16 cellular contexts compared by ENCODE assay signal in the genomic region with DNA sequence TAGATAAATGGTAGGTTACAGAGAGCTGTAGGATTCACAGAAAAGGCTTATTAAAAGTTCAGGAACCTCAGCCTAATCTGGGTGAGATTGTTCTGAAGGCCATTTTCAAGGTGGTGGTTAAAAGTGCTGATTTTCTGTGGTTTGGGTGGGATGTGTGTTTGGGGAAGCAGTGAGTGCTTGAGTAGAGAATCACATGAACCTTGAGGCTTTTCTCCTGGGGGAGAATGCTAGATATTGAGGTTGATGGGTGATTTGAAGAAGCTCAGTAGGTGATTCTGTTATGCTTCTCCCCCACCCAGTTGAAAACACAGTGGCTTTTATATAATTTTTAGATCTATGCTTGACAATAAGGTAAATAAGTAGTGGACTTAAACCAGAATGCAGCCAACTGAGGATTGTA. TPM values are rescaled to one million over a fixed set of nuclear protein-coding genes. Genes with fewer than 3 reads are reported as not detected.
A peak's percentile ranks its signal among the peaks of the same experiment; 100 is the strongest.
DNase-seq lines count a peak whose midpoint lies in the region; ATAC-seq and TF ChIP-seq lines count a peak whose summit lies in the region.
"Had no signal": no experiment of that assay in that cellular context is flagged by ENCODE, and none has a peak within 500 bp of the region (broad histone marks: within the 10 kb centered on the region; RNA-seq: fewer than 3 reads in every experiment).

No MANE protein-coding gene starts in this region.

- peak overlapping the region; percentile 9 for H3K4me3 Mint-ChIP-seq in activated T-helper 1 cell treated with anti-CD3 and anti-CD28 coated beads, Interleukin-12 subunit alpha, Interleukin-12 subunit beta, Interleukin-2, Interleukin-4 antibody, amounts not matched to agents 30 ng/mL and 10 ng/mL and 1 ng/mL, durations not matched to agents 14 hours and 24 hours and 36 hours
- peak overlapping the region; percentile 28 for H3K4me3 Mint-ChIP-seq in stimulated activated effector memory CD8-positive, alpha-beta T cell treated with anti-CD3 and anti-CD28 coated beads, Interleukin-12 subunit alpha, Interleukin-12 subunit beta, amount 100 ng/mL, for 72 hours
- H3K4me3 Mint-ChIP-seq: H9 had no signal

- H3K4me1 ChIP-seq in right lobe of liver (peaks cover 0 to 27% (median 8%) of the 10 kb centered on the region in 4 donors), left lung (peaks cover 6 to 51% of the 10 kb centered on the region in 2 donors)

- ATAC-seq in GM18511 (IDR thresholded peaks at IDR 0.05; ENCODE audit: unreplicated experiment) (peak; percentile 58), HG03045 (IDR thresholded peaks at IDR 0.05; ENCODE audit: unreplicated experiment) (peak; percentile 48), right lobe of liver (no peak), left lung (no peak)
- ATAC-seq in stimulated activated effector memory CD8-positive, alpha-beta T cell treated with anti-CD3 and anti-CD28 coated beads, Interleukin-12 subunit alpha, Interleukin-12 subunit beta, amount 100 ng/mL, for 72 hours = peak; percentile 35
- ATAC-seq: lower lobe of right lung had no signal

- no peak for TF ChIP-seq CTCF in right lobe of liver (IDR thresholded peaks at IDR 0.05)
- TF ChIP-seq CTCF in left lung (IDR thresholded peaks at IDR 0.05) = no peak

- H3K36me3 Mint-ChIP-seq in activated T-helper 1 cell treated with anti-CD3 and anti-CD28 coated beads, Interleukin-12 subunit alpha, Interleukin-12 subunit beta, Interleukin-2, Interleukin-4 antibody, amounts not matched to agents 30 ng/mL and 10 ng/mL and 1 ng/mL, durations not matched to agents 14 hours and 24 hours and 36 hours (ENCODE audit: low read depth) = peaks cover 39% of the 10 kb centered on the region
- H3K36me3 Mint-ChIP-seq in stimulated activated effector memory CD8-positive, alpha-beta T cell treated with anti-CD3 and anti-CD28 coated beads, Interleukin-12 subunit alpha, Interleukin-12 subunit beta, amount 100 ng/mL, for 72 hours = peaks cover 22% of the 10 kb centered on the region

- intact Hi-C loops in activated T-helper 1 cell treated with anti-CD3 and anti-CD28 coated beads, Interleukin-12 subunit alpha, Interleukin-12 subunit beta, Interleukin-2, Interleukin-4 antibody, amounts not matched to agents 30 ng/mL and 10 ng/mL and 1 ng/mL, durations not matched to agents 14 hours and 24 hours and 36 hours (cut with micrococcal nuclease) = loop anchor here (10.0 kb wide), 2 partner anchors 397 to 1147 kb away; no protein-coding TSS in a partner anchor
- intact Hi-C loops in right lobe of liver (cut with DNase I) = no loop called here
- intact Hi-C loops in left lung (cut with DNase I) = no loop called here

- H3K27ac ChIP-seq in right lobe of liver = no peak overlapping the region
- no peak overlapping the region for H3K27ac ChIP-seq in left lung
- H3K27ac ChIP-seq: lower lobe of right lung, skin epidermis, thoracic aorta had no signal

- no peak for DNase-seq in activated T-helper 1 cell treated with anti-CD3 and anti-CD28 coated beads, Interleukin-12 subunit alpha, Interleukin-12 subunit beta, Interleukin-2, Interleukin-4 antibody, amounts not matched to agents 30 ng/mL and 10 ng/mL and 1 ng/mL, durations not matched to agents 14 hours and 24 hours and 36 hours (ENCODE audit: low spot score)
- no peak for DNase-seq in stimulated activated effector memory CD8-positive, alpha-beta T cell treated with anti-CD3 and anti-CD28 coated beads, Interleukin-12 subunit alpha, Interleukin-12 subunit beta, amount 100 ng/mL, for 72 hours (ENCODE audit: low spot score in 2 of 2)
- DNase-seq in right lobe of liver = no peak
- no peak for DNase-seq in left lung
- DNase-seq in NCI-H226 = no peak
- DNase-seq: Calu3, H9, lower lobe of right lung, NCI-H1417 treated with DMSO at 0.1 percent for 48 hours, NCI-H510A treated with DMSO at 0.1 percent for 48 hours, nucleus accumbens had no signal

- no peak for TF ChIP-seq POLR2A in right lobe of liver (IDR thresholded peaks at IDR 0.05)

- H3K36me3 ChIP-seq in right lobe of liver = no peaks in the 10 kb centered on the region
- no peaks in the 10 kb centered on the region for H3K36me3 ChIP-seq in left lung
- H3K36me3 ChIP-seq: lower lobe of right lung, thoracic aorta had no signal

- H3K4me3 ChIP-seq in right lobe of liver = no peak overlapping the region
- H3K4me3 ChIP-seq in left lung = no peak overlapping the region
- H3K4me3 ChIP-seq: lower lobe of right lung, skin epidermis, thoracic aorta had no signal

- no peaks in the 10 kb centered on the region for H3K27me3 ChIP-seq in right lobe of liver
- no peaks in the 10 kb centered on the region for H3K27me3 ChIP-seq in left lung

- no peaks in the 10 kb centered on the region for H3K27me3 Mint-ChIP-seq in activated T-helper 1 cell treated with anti-CD3 and anti-CD28 coated beads, Interleukin-12 subunit alpha, Interleukin-12 subunit beta, Interleukin-2, Interleukin-4 antibody, amounts not matched to agents 30 ng/mL and 10 ng/mL and 1 ng/mL, durations not matched to agents 14 hours and 24 hours and 36 hours (ENCODE audit: insufficient read depth)

- no peaks in the 10 kb centered on the region for H3K9me3 Mint-ChIP-seq in activated T-helper 1 cell treated with anti-CD3 and anti-CD28 coated beads, Interleukin-12 subunit alpha, Interleukin-12 subunit beta, Interleukin-2, Interleukin-4 antibody, amounts not matched to agents 30 ng/mL and 10 ng/mL and 1 ng/mL, durations not matched to agents 14 hours and 24 hours and 36 hours
- H3K9me3 Mint-ChIP-seq in stimulated activated effector memory CD8-positive, alpha-beta T cell treated with anti-CD3 and anti-CD28 coated beads, Interleukin-12 subunit alpha, Interleukin-12 subunit beta, amount 100 ng/mL, for 72 hours = no peaks in the 10 kb centered on the region
- H3K9me3 Mint-ChIP-seq: H9; T-helper 2 cell treated with Interferon-gamma antibody and Interleukin-4, amounts not matched to agents 5 μg/mL and 100 μg/mL, for 36 hours had no signal

- H3K4me1 Mint-ChIP-seq in activated T-helper 1 cell treated with anti-CD3 and anti-CD28 coated beads, Interleukin-12 subunit alpha, Interleukin-12 subunit beta, Interleukin-2, Interleukin-4 antibody, amounts not matched to agents 30 ng/mL and 10 ng/mL and 1 ng/mL, durations not matched to agents 14 hours and 24 hours and 36 hours (ENCODE audit: low read depth) = peaks cover 88% of the 10 kb centered on the region
- peaks cover 87% of the 10 kb centered on the region for H3K4me1 Mint-ChIP-seq in stimulated activated effector memory CD8-positive, alpha-beta T cell treated with anti-CD3 and anti-CD28 coated beads, Interleukin-12 subunit alpha, Interleukin-12 subunit beta, amount 100 ng/mL, for 72 hours

- H3K27ac Mint-ChIP-seq in activated T-helper 1 cell treated with anti-CD3 and anti-CD28 coated beads, Interleukin-12 subunit alpha, Interleukin-12 subunit beta, Interleukin-2, Interleukin-4 antibody, amounts not matched to agents 30 ng/mL and 10 ng/mL and 1 ng/mL, durations not matched to agents 14 hours and 24 hours and 36 hours = peak overlapping the region; percentile 11
- peak overlapping the region; percentile 21 for H3K27ac Mint-ChIP-seq in stimulated activated effector memory CD8-positive, alpha-beta T cell treated with anti-CD3 and anti-CD28 coated beads, Interleukin-12 subunit alpha, Interleukin-12 subunit beta, amount 100 ng/mL, for 72 hours
- H3K27ac Mint-ChIP-seq: T-helper 2 cell treated with Interferon-gamma antibody and Interleukin-4, amounts not matched to agents 5 μg/mL and 100 μg/mL, for 36 hours had no signal

- H3K9me3 ChIP-seq in right lobe of liver (no peaks in the 10 kb centered on the region), left lung (no peaks in the 10 kb centered on the region)
- H3K9me3 ChIP-seq: lower lobe of right lung, thoracic aorta had no signal

RNA-seq across cellular contexts. Expression of gene SIPA1L1, which starts 7.9 kb away (rescaled TPM):
- 98.0 and 98.9 TPM in 2 replicates for total RNA-seq in activated T-helper 1 cell treated with anti-CD3 and anti-CD28 coated beads, Interleukin-12 subunit alpha, Interleukin-12 subunit beta, Interleukin-2, Interleukin-4 antibody, amounts not matched to agents 30 ng/mL and 10 ng/mL and 1 ng/mL, durations not matched to agents 14 hours and 24 hours and 36 hours
- 10 to 100 TPM; 25.7 to 30.8 (median 28.6) TPM for total RNA-seq in right lobe of liver
- 10 to 100 TPM; 42.0 to 45.6 TPM for total RNA-seq in left lung

Comparison
In these comparisons a context has a peak if more than half of its experiments do, and no peak if none do; other contexts are left out.
1. ATAC-seq: peak in GM18511 (single experiment), HG03045 (single experiment) and stimulated activated effector memory CD8-positive, alpha-beta T cell treated with anti-CD3 and anti-CD28 coated beads, Interleukin-12 subunit alpha, Interleukin-12 subunit beta, amount 100 ng/mL, for 72 hours (single experiment); none in right lobe of liver (0 of 4) and left lung (single experiment).